Comparison of ENCODE assay signal across 21 cellular contexts in genomic region chr1:94694234-94694915, GRCh38.
DNase-seq lines count a peak whose midpoint lies in the region; FAIRE-seq and TF ChIP-seq lines count a peak whose summit lies in the region.
"Had no signal": no experiment of that assay in that cellular context is flagged by ENCODE, and none has a peak within 500 bp of the region (broad histone marks: within the 10 kb centered on the region; RNA-seq: fewer than 3 reads in every experiment).

No MANE protein-coding gene starts in this region.

- peaks cover 13% of the 10 kb centered on the region for H3F3A ChIP-seq in smooth muscle cell (ENCODE audit: low read depth)

- TF ChIP-seq EP300 in H1 (IDR thresholded peaks at IDR 0.05; ENCODE audit: borderline replicate concordance in 1 of 2, low read depth in 2 of 2, low read length in 2 of 2) = no peak

- CTCF ChIA-PET in H1 (lab: Charles Lee; ENCODE audit: partially characterized antibody) = interaction anchor here (0.8 to 3.8 kb wide), 8 partner anchors 18 to 349 kb away, joined by 3 to 20 read pairs (median 3); no protein-coding TSS in a partner anchor

- DNase-seq in GDM1 (lab: John Stamatoyannopoulos, UW) = peak; percentile 13
- peak; percentile 67 for DNase-seq in M059J (ENCODE audit: low read depth)
- no peak for DNase-seq in H1 (ENCODE audit: low read depth in 1 of 2, low spot score in 2 of 2)
- DNase-seq in smooth muscle cell (lab: John Stamatoyannopoulos, UW; ENCODE audit: unreplicated experiment) = no peak
- DNase-seq in spleen = no peak
- DNase-seq in OCI-M1 (lab: John Stamatoyannopoulos, UW) = no peak
- no peak for DNase-seq in testis
- DNase-seq: AML-193, DMS 273 treated with DMSO at 0.1 percent for 48 hours, Karpas-422, MG63, NCI-H1048, NCI-H1436, NCI-H2029, NCI-H2171, NCI-H446, NCI-H526 treated with DMSO at 0.1 percent for 48 hours, Peyer's patch had no signal

- H3K4ac ChIP-seq in H1 (replicated peaks; ENCODE audit: insufficient read length, low read depth, low read length) = no peak overlapping the region

- peak overlapping the region; percentile 42; the same call in 1 of the 2 replicates for H2AK5ac ChIP-seq in H1 (ENCODE audit: low read depth, low read length)

- TF ChIP-seq CTCF in H1 (IDR thresholded peaks at IDR 0.05; ENCODE audit: control extremely low read depth in 1 of 3, insufficient read depth in 1 of 3, low read depth in 1 of 3, low read length in 3 of 3) = no peak
- no peak for TF ChIP-seq CTCF in smooth muscle cell (IDR thresholded peaks at IDR 0.05; ENCODE audit: borderline replicate concordance, insufficient read depth, poor library complexity, severe bottlenecking)
- TF ChIP-seq CTCF in spleen (IDR thresholded peaks at IDR 0.05 in 8 of 11, conservative IDR thresholded peaks at IDR 0.05 in 3 of 11) = no peak
- no peak for TF ChIP-seq CTCF in testis (IDR thresholded peaks at IDR 0.05)

- no peak overlapping the region for H2BK120ac ChIP-seq in H1 (replicated peaks; ENCODE audit: low read depth, low read length)

- H3K27me3 ChIP-seq in H1 (replicated peaks in 1 of 4; ENCODE audit: control insufficient read depth in 3 of 4, extremely low read depth in 1 of 4, insufficient read depth in 3 of 4, low read length in 3 of 4) = no peaks in the 10 kb centered on the region
- H3K27me3 ChIP-seq in smooth muscle cell (ENCODE audit: low read depth) = no peaks in the 10 kb centered on the region
- H3K27me3 ChIP-seq in spleen (replicated peaks in 1 of 7) = peaks cover 0 to 5% (median 0%) of the 10 kb centered on the region in 7 donors
- no peaks in the 10 kb centered on the region for H3K27me3 ChIP-seq in testis
- H3K27me3 ChIP-seq: MG63, Peyer's patch had no signal

- no peaks in the 10 kb centered on the region for H3K9me3 ChIP-seq in H1 (ENCODE audit: insufficient read depth in 2 of 2, low read depth in 1 of 2, low read length in 1 of 2)
- no peaks in the 10 kb centered on the region for H3K9me3 ChIP-seq in smooth muscle cell (replicated peaks; ENCODE audit: low read depth)
- H3K9me3 ChIP-seq in spleen = peaks cover 0 to 10% (median 0%) of the 10 kb centered on the region in 8 donors
- H3K9me3 ChIP-seq in testis = no peaks in the 10 kb centered on the region
- H3K9me3 ChIP-seq: Peyer's patch had no signal

- H3K79me2 ChIP-seq in H1 (ENCODE audit: control insufficient read depth in 1 of 2, insufficient read depth in 2 of 2, low read length in 2 of 2) = no peaks in the 10 kb centered on the region
- no peaks in the 10 kb centered on the region for H3K79me2 ChIP-seq in smooth muscle cell (ENCODE audit: low read depth)

- H3K4me2 ChIP-seq in H1 (ENCODE audit: insufficient read depth in 1 of 2, low read depth in 2 of 2, low read length in 2 of 2) = no peak overlapping the region
- H3K4me2 ChIP-seq in smooth muscle cell = peak overlapping the region; percentile 13

- H3K4me1 ChIP-seq in H1 (replicated peaks in 1 of 4; ENCODE audit: control insufficient read depth in 3 of 4, insufficient read depth in 4 of 4, low read length in 3 of 4) (peaks cover 0 to 15% (median 7%) of the 10 kb centered on the region in 4 experiments; a peak in 6 of 7 replicates), smooth muscle cell (ENCODE audit: low read depth) (peaks cover 12% of the 10 kb centered on the region), spleen (peaks cover 0 to 4% (median 0%) of the 10 kb centered on the region in 6 donors), testis (peaks cover 19% of the 10 kb centered on the region)
- H3K4me1 ChIP-seq: Peyer's patch had no signal

- peak overlapping the region; percentile 52; the same call in 1 of the 2 replicates for H2BK20ac ChIP-seq in H1 (ENCODE audit: low read length)

- no peak overlapping the region for H3K23ac ChIP-seq in H1 (ENCODE audit: insufficient read length)

- WGBS in H1 (ENCODE audit: extremely low coverage in 1 of 2, insufficient coverage in 1 of 2, insufficient read length in 1 of 2, insufficient replicate concordance in 2 of 2, low coverage in 1 of 2, low lambda C conversion rate in 2 of 2, missing lambda C conversion rate in 1 of 2), 2 experiments = 87% methylated on average over 4 of the region's 4 CpGs; no CpG with 5 or more reads in 1 of the 2 experiments
- 77% methylated on average over 4 of the region's 4 CpGs for WGBS in smooth muscle cell (ENCODE audit: low lambda C conversion rate)
- WGBS in spleen, 5 donors = 71 to 76% (median 75%) methylated on average over 4 of the region's 4 CpGs
- WGBS in testis, 2 donors = 66 to 78% methylated on average over 4 of the region's 4 CpGs

- H4K8ac ChIP-seq in H1 (ENCODE audit: extremely low read depth, insufficient read depth, low read length) = no peak overlapping the region

- peak overlapping the region; percentile 43; the same call in 1 of the 2 replicates for H3K18ac ChIP-seq in H1 (ENCODE audit: extremely low read depth, low read length)

- no peak overlapping the region for H4K91ac ChIP-seq in H1 (replicated peaks; ENCODE audit: insufficient read length, low read length)

- TF ChIP-seq RAD21 in H1 (IDR thresholded peaks at IDR 0.05 in 1 of 2, conservative IDR thresholded peaks at IDR 0.05 in 1 of 2; ENCODE audit: low read depth in 2 of 2, low read length in 2 of 2) = no peak

- no peaks in the 10 kb centered on the region for H3K23me2 ChIP-seq in H1 (ENCODE audit: low read depth, low read length)

- H3K27ac ChIP-seq in H1 (ENCODE audit: low read depth, low read length) = no peak overlapping the region
- peak overlapping the region; percentile 26 for H3K27ac ChIP-seq in smooth muscle cell (ENCODE audit: low read depth)
- no peak overlapping the region for H3K27ac ChIP-seq in spleen
- no peak overlapping the region for H3K27ac ChIP-seq in testis
- H3K27ac ChIP-seq: Peyer's patch had no signal

- no peaks in the 10 kb centered on the region for H4K20me1 ChIP-seq in H1 (replicated peaks in 1 of 2; ENCODE audit: control insufficient read depth in 1 of 2, insufficient read depth in 2 of 2, low read length in 2 of 2)
- H4K20me1 ChIP-seq in smooth muscle cell (ENCODE audit: low read depth) = no peaks in the 10 kb centered on the region

- H3K9ac ChIP-seq in H1 (replicated peaks in 1 of 4; ENCODE audit: extremely low read depth in 1 of 4, low read depth in 3 of 4, low read length in 3 of 4) (no peak overlapping the region), smooth muscle cell (ENCODE audit: low read depth) (no peak overlapping the region)

- no peak overlapping the region for H4K5ac ChIP-seq in H1 (ENCODE audit: insufficient read length, low read depth, low read length)

- no peak overlapping the region for H3K14ac ChIP-seq in H1 (ENCODE audit: insufficient read length)

- H2AFZ ChIP-seq in H1 (ENCODE audit: low read length) (no peak overlapping the region), smooth muscle cell (ENCODE audit: low read depth) (no peak overlapping the region)

- H3K36me3 ChIP-seq in H1 (ENCODE audit: control insufficient read depth in 2 of 4, insufficient read depth in 4 of 4, low read length in 3 of 4) (no peaks in the 10 kb centered on the region), smooth muscle cell (ENCODE audit: low read depth) (no peaks in the 10 kb centered on the region), spleen (no peaks in the 10 kb centered on the region), testis (ENCODE audit: low read depth, missing control alignments) (no peaks in the 10 kb centered on the region)
- H3K36me3 ChIP-seq: MG63, Peyer's patch had no signal

- H3K4me3 ChIP-seq in H1 (ENCODE audit: extremely low read depth in 1 of 4, insufficient read depth in 2 of 4, low read depth in 3 of 4, low read length in 4 of 4) = no peak overlapping the region
- H3K4me3 ChIP-seq in smooth muscle cell = no peak overlapping the region
- H3K4me3 ChIP-seq in spleen = no peak overlapping the region
- no peak overlapping the region for H3K4me3 ChIP-seq in testis
- H3K4me3 ChIP-seq: MG63, Peyer's patch had no signal

- H3K79me1 ChIP-seq in H1 (ENCODE audit: low read depth, low read length) = no peaks in the 10 kb centered on the region

- no peak for FAIRE-seq in H1 (lab: Jason Lieb, UNC)
- FAIRE-seq: GM12891, GM18507, H54 had no signal

- H2BK5ac ChIP-seq in H1 (ENCODE audit: low read depth, low read length) = peak overlapping the region; percentile 5; the same call in 1 of the 2 replicates

- intact Hi-C loops in spleen (cut with DNase I; ENCODE audit: low total_unique reads) = no loop called here
- intact Hi-C loops in testis (cut with DNase I; ENCODE audit: low total_unique reads) = no loop called here

- TF ChIP-seq POLR2A in H1 (IDR thresholded peaks at IDR 0.05; ENCODE audit: control extremely low read depth in 1 of 2, low read depth in 2 of 2, low read length in 2 of 2) (no peak), spleen (IDR thresholded peaks at IDR 0.05) (no peak), testis (IDR thresholded peaks at IDR 0.05) (no peak)

- peak overlapping the region; percentile 49; the same call in 1 of the 2 replicates for H2BK15ac ChIP-seq in H1 (ENCODE audit: low read length)

- POLR2A ChIA-PET in H1 (lab: Charles Lee; ENCODE audit: partially characterized antibody) = no interaction called here

- 0 out of 2 replicates have a peak overlapping the region, but pooled peaks have one; percentile 4 for H2BK12ac ChIP-seq in H1 (ENCODE audit: low read depth, low read length)

- no peak overlapping the region for H3K56ac ChIP-seq in H1 (replicated peaks; ENCODE audit: insufficient read length, low read depth, low read length)

Comparison
In these comparisons a context has a peak if more than half of its experiments do, and no peak if none do; other contexts are left out.
1. DNase-seq: peak in GDM1 (single experiment) and M059J (single experiment); none in H1 (0 of 2), smooth muscle cell (single experiment), spleen (single experiment), OCI-M1 (single experiment) and testis (single experiment).